24 cellular contexts compared by ENCODE assay signal in genomic region chr22:29475550-29475949, GRCh38. TPM values are rescaled to one million over a fixed set of nuclear protein-coding genes. Genes with fewer than 3 reads are reported as not detected.
DNase-seq lines count a peak whose midpoint lies in the region; ATAC-seq and TF ChIP-seq lines count a peak whose summit lies in the region.
"Had no signal": no experiment of that assay in that cellular context is flagged by ENCODE, and none has a peak within 500 bp of the region (broad histone marks: within the 10 kb centered on the region; RNA-seq: fewer than 3 reads in every experiment).

No MANE protein-coding gene starts in this region.

- ATAC-seq in HG03139 (IDR thresholded peaks at IDR 0.05; ENCODE audit: unreplicated experiment), result peak; percentile 69
- ATAC-seq: heart left ventricle, K562 had no signal

- peaks cover 5% of the 10 kb centered on the region for H3K9me3 ChIP-seq in BE2C
- no peaks in the 10 kb centered on the region for H3K9me3 ChIP-seq in stomach
- H3K9me3 ChIP-seq: A549, heart left ventricle, sigmoid colon had no signal

- H3K36me3 ChIP-seq in BE2C, result no peaks in the 10 kb centered on the region
- H3K36me3 ChIP-seq in stomach, result no peaks in the 10 kb centered on the region
- H3K36me3 ChIP-seq: heart left ventricle, sigmoid colon had no signal

- H3K4me1 ChIP-seq in BE2C (peaks cover 32% of the 10 kb centered on the region), stomach (peaks cover 7 to 22% (median 14%) of the 10 kb centered on the region in 4 donors)

- H3K4me3 ChIP-seq in BE2C (ENCODE audit: low read depth, low read length) (peak overlapping the region; percentile 24; the same call in 1 of the 2 replicates), coronary artery (no peak overlapping the region), stomach (no peak overlapping the region)
- H3K4me3 ChIP-seq: A549, heart left ventricle, K562, sigmoid colon, SK-N-MC had no signal

- H3K27me3 ChIP-seq in BE2C (peaks cover 12% of the 10 kb centered on the region), stomach (peaks cover 16 to 94% (median 39%) of the 10 kb centered on the region in 3 donors)

- TF ChIP-seq EP300 in stomach (IDR thresholded peaks at IDR 0.05), result no peak

- intact Hi-C loops in stomach (cut with DNase I; ENCODE audit: low total_unique reads), result no loop called here

- TF ChIP-seq CTCF in BE2C (IDR thresholded peaks at IDR 0.05; ENCODE audit: low read depth, low read length) (no peak), coronary artery (IDR thresholded peaks at IDR 0.05) (no peak), stomach (IDR thresholded peaks at IDR 0.05) (no peak)

- TF ChIP-seq POLR2A in stomach (IDR thresholded peaks at IDR 0.05), result no peak

- WGBS in stomach, 5 donors, result 84 to 93% (median 87%) methylated on average over 8 of the region's 8 CpGs

- DNase-seq in BE2C (peak; percentile 86), GM19238 (ENCODE audit: insufficient read length, low spot score) (peak; percentile 64), NCI-H69 (lab: John Stamatoyannopoulos, UW) (peak; percentile 57), coronary artery (ENCODE audit: low spot score) (no peak), activated T-cell treated with anti-CD3 and anti-CD28 coated beads for 4 hours (no peak), stomach (no peak), ureter (ENCODE audit: low spot score) (no peak)
- DNase-seq: activated CD4-positive, alpha-beta memory T cell treated with anti-CD3 and anti-CD28 coated beads for 36 hours; amygdala; cortex of kidney; GDM1; heart left ventricle; kidney; midbrain; NCI-H187; nucleus accumbens; sigmoid colon; stimulated activated naive CD4-positive, alpha-beta T cell treated with Interleukin-2 at 50 U/mL for 16 hours had no signal

- no peak overlapping the region for H3K27ac ChIP-seq in coronary artery
- no peak overlapping the region for H3K27ac ChIP-seq in stomach
- H3K27ac ChIP-seq: A549, heart left ventricle, sigmoid colon, SK-N-MC had no signal

RNA-seq across cellular contexts. Expression of gene NEFH, which starts 4.5 kb away (rescaled TPM):
- 119 TPM for polyA plus RNA-seq in BE2C (2012; ENCODE audit: insufficient read depth, insufficient read length, low read depth)
- total RNA-seq in stomach, result 1 to 10 TPM in 1 of 5 donors, under 1 TPM in 2, not detected in 2; 0.14 to 2.7 (median 0.92) TPM
- under 1 TPM in 2 of 3 donors, not detected in 1; 0.25 to 0.43 TPM for polyA plus RNA-seq in stomach
- total RNA-seq in ureter, result 0.86 TPM

RNA-seq across cellular contexts. Expression of gene RFPL1, which starts 37.2 kb away (rescaled TPM):
- 0.29 TPM for polyA plus RNA-seq in BE2C (2012; ENCODE audit: insufficient read depth, insufficient read length, low read depth)
- total RNA-seq in stomach (not detected), ureter (not detected)
- polyA plus RNA-seq in stomach, result not detected
- total RNA-seq: activated CD4-positive, alpha-beta memory T cell treated with anti-CD3 and anti-CD28 coated beads for 36 hours; activated T-helper 1 cell treated with anti-CD3 and anti-CD28 coated beads, Interleukin-12 subunit alpha, Interleukin-12 subunit beta, Interleukin-2, Interleukin-4 antibody, amounts not matched to agents 30 ng/mL and 10 ng/mL and 1 ng/mL, durations not matched to agents 14 hours and 24 hours and 36 hours; heart left ventricle; K562; kidney; sigmoid colon; urinary bladder had no signal
- polyA plus RNA-seq: A549, heart left ventricle, K562, sigmoid colon, urinary bladder had no signal

Comparison
In these comparisons a context has a peak if more than half of its experiments do, and no peak if none do; other contexts are left out.
1. DNase-seq: peak in BE2C (single experiment), GM19238 (single experiment) and NCI-H69 (single experiment); none in coronary artery (single experiment), activated T-cell treated with anti-CD3 and anti-CD28 coated beads for 4 hours (single experiment), stomach (single experiment) and ureter (single experiment).